Comparison of ENCODE assay signal across 29 cellular contexts in genomic region chr3:66934041-66934440, GRCh38.
"Had no signal": no experiment of that assay in that cellular context is flagged by ENCODE, and none has a peak within 500 bp of the region (broad histone marks: within the 10 kb centered on the region; RNA-seq: fewer than 3 reads in every experiment).

No MANE protein-coding gene starts in this region.

- H3K27ac ChIP-seq: brain microvascular endothelial cell, coronary artery, dorsolateral prefrontal cortex, esophagus muscularis mucosa, foreskin keratinocyte, gastrocnemius medialis, heart right ventricle, WERI-Rb-1 had no signal

- H3K36me3 Mint-ChIP-seq: activated naive CD8-positive, alpha-beta T cell had no signal

- H3K27me3 ChIP-seq: esophagus muscularis mucosa, gastrocnemius medialis had no signal

- H3K4me1 Mint-ChIP-seq: activated B cell treated with CpG ODN at 0.5 μM for 24 hours; activated T-helper 17 cell treated with anti-CD3 and anti-CD28 coated beads, Interleukin-2, amount 50 U/mL, for 72 hours; central memory CD8-positive, alpha-beta T cell had no signal

- H3K27me3 Mint-ChIP-seq: activated T-helper 17 cell treated with anti-CD3 and anti-CD28 coated beads, Interleukin-2, amount 50 U/mL, for 72 hours had no signal

- H3K4me1 ChIP-seq: esophagus muscularis mucosa, foreskin keratinocyte, gastrocnemius medialis, heart right ventricle had no signal

- H3K27ac Mint-ChIP-seq: activated B cell treated with CpG ODN at 0.5 μM for 24 hours; activated CD8-positive, alpha-beta T cell treated with anti-CD3 and anti-CD28 coated beads for 36 hours; activated naive CD8-positive, alpha-beta T cell; activated T-helper 17 cell treated with anti-CD3 and anti-CD28 coated beads, Interleukin-2, amount 50 U/mL, for 72 hours; dendritic cell treated with granulocyte-macrophage colony-stimulating factor and Interleukin-4, amounts not matched to agents 40 ng/mL and 50 ng/mL, for 4 days had no signal

- H3K4me3 Mint-ChIP-seq: activated B cell treated with CpG ODN at 0.5 μM for 24 hours; activated CD8-positive, alpha-beta T cell treated with anti-CD3 and anti-CD28 coated beads for 36 hours; activated naive CD8-positive, alpha-beta T cell; activated T-cell treated with anti-CD3 and anti-CD28 coated beads, Interleukin-2, amount 50 U/mL, for 4 hours; activated T-helper 17 cell treated with anti-CD3 and anti-CD28 coated beads, Interleukin-2, amount 50 U/mL, for 72 hours; central memory CD8-positive, alpha-beta T cell; dendritic cell treated with granulocyte-macrophage colony-stimulating factor and Interleukin-4, amounts not matched to agents 40 ng/mL and 50 ng/mL, for 4 days had no signal

- H3K9me3 ChIP-seq: esophagus muscularis mucosa, gastrocnemius medialis, heart right ventricle had no signal

- DNase-seq: activated B cell treated with CpG ODN at 0.5 μM for 24 hours; activated CD4-positive, alpha-beta T cell treated with anti-CD3 and anti-CD28 coated beads for 48 hours; activated CD4-positive, alpha-beta T cell treated with anti-CD3 and anti-CD28 coated beads, Interleukin-2, amount 50 U/mL, for 1 hour; activated CD4-positive, alpha-beta T cell treated with anti-CD3 and anti-CD28 coated beads, Interleukin-2, amount 50 U/mL, for 48 hours; activated CD8-positive, alpha-beta memory T cell treated with anti-CD3 and anti-CD28 coated beads for 24 hours; activated CD8-positive, alpha-beta T cell treated with anti-CD3 and anti-CD28 coated beads for 36 hours; activated effector memory CD4-positive, alpha-beta T cell treated with Interleukin-2 at 50 U/mL for 16 hours; activated gamma-delta T cell treated with Interleukin-2 at 50 U/mL for 16 hours; activated naive CD4-positive, alpha-beta T cell treated with anti-CD3 and anti-CD28 coated beads, Interleukin-2, amount 50 U/mL, for 16 hours; activated naive CD4-positive, alpha-beta T cell treated with Interleukin-2 at 50 U/mL for 16 hours; activated T-cell treated with anti-CD3 and anti-CD28 coated beads, Interleukin-2, amount 50 U/mL, for 4 hours; amniotic stem cell; anterior cingulate cortex; brain microvascular endothelial cell; dorsolateral prefrontal cortex; effector memory CD4-positive, alpha-beta T cell; erythroblast; foreskin keratinocyte; gastrocnemius medialis; heart right ventricle; T-helper 2 cell; WERI-Rb-1 had no signal

- H3K9me3 Mint-ChIP-seq: activated B cell treated with CpG ODN at 0.5 μM for 24 hours; activated CD8-positive, alpha-beta T cell treated with anti-CD3 and anti-CD28 coated beads for 36 hours; activated T-cell treated with anti-CD3 and anti-CD28 coated beads, Interleukin-2, amount 50 U/mL, for 4 hours; activated T-helper 17 cell treated with anti-CD3 and anti-CD28 coated beads, Interleukin-2, amount 50 U/mL, for 72 hours; central memory CD8-positive, alpha-beta T cell; dendritic cell treated with granulocyte-macrophage colony-stimulating factor and Interleukin-4, amounts not matched to agents 40 ng/mL and 50 ng/mL, for 4 days had no signal

- H3K4me3 ChIP-seq: coronary artery, dorsolateral prefrontal cortex, esophagus muscularis mucosa, gastrocnemius medialis, heart right ventricle had no signal

- ATAC-seq: activated CD4-positive, CD25-positive, alpha-beta regulatory T cell treated with anti-CD3 and anti-CD28 coated beads, Interleukin-2, amount 50 U/mL, for 24 hours; activated CD8-positive, alpha-beta T cell treated with anti-CD3 and anti-CD28 coated beads for 36 hours; activated T-cell treated with anti-CD3 and anti-CD28 coated beads, Interleukin-2, amount 50 U/mL, for 4 hours; activated T-helper 17 cell treated with anti-CD3 and anti-CD28 coated beads, Interleukin-2, amount 50 U/mL, for 72 hours; foreskin keratinocyte; gastrocnemius medialis; heart right ventricle had no signal

- H3K36me3 ChIP-seq: brain microvascular endothelial cell, esophagus muscularis mucosa, gastrocnemius medialis, heart right ventricle, WERI-Rb-1 had no signal
